ENCODE assay signal across 1 cellular context in the genomic region with DNA sequence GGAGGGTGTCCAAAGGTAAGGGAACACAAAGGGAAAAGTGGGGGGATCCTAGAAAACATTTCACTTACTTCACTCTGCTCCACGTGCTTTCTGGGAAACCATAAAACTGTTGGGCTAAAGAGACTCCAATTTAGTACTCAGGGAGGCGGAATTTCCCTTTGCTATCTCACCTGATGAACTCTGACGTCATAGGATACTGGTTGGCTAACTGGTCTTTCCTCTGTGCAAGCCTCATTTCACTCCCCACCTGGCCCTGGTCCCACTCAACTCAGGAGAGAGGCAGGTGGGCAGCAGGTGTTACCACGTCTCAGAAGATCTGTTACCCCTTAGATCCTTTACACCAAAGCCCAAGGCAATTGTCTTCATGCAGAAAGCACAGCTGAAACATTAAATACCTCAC.
TF ChIP-seq lines count a peak whose summit lies in the region.

No MANE protein-coding gene starts in this region.

TF ChIP-seq in K562, 482 proteins besides CTCF, POLR2A, EP300 and RAD21 (continued from another document):
- TF ChIP-seq, protein P1, sequence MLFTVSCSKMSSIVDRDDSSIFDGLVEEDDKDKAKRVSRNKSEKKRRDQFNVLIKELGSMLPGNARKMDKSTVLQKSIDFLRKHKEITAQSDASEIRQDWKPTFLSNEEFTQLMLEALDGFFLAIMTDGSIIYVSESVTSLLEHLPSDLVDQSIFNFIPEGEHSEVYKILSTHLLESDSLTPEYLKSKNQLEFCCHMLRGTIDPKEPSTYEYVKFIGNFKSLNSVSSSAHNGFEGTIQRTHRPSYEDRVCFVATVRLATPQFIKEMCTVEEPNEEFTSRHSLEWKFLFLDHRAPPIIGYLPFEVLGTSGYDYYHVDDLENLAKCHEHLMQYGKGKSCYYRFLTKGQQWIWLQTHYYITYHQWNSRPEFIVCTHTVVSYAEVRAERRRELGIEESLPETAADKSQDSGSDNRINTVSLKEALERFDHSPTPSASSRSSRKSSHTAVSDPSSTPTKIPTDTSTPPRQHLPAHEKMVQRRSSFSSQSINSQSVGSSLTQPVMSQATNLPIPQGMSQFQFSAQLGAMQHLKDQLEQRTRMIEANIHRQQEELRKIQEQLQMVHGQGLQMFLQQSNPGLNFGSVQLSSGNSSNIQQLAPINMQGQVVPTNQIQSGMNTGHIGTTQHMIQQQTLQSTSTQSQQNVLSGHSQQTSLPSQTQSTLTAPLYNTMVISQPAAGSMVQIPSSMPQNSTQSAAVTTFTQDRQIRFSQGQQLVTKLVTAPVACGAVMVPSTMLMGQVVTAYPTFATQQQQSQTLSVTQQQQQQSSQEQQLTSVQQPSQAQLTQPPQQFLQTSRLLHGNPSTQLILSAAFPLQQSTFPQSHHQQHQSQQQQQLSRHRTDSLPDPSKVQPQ (CRISPR knock-in tag; IDR thresholded peaks at IDR 0.05; ENCODE audit: borderline replicate concordance): no peak
- TF ChIP-seq ZBTB7A (IDR thresholded peaks at IDR 0.05; ENCODE audit: borderline replicate concordance, control insufficient read depth, low read depth, low read length): no peak
- TF ChIP-seq, protein P2, sequence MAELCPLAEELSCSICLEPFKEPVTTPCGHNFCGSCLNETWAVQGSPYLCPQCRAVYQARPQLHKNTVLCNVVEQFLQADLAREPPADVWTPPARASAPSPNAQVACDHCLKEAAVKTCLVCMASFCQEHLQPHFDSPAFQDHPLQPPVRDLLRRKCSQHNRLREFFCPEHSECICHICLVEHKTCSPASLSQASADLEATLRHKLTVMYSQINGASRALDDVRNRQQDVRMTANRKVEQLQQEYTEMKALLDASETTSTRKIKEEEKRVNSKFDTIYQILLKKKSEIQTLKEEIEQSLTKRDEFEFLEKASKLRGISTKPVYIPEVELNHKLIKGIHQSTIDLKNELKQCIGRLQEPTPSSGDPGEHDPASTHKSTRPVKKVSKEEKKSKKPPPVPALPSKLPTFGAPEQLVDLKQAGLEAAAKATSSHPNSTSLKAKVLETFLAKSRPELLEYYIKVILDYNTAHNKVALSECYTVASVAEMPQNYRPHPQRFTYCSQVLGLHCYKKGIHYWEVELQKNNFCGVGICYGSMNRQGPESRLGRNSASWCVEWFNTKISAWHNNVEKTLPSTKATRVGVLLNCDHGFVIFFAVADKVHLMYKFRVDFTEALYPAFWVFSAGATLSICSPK (IDR thresholded peaks at IDR 0.05; ENCODE audit: borderline replicate concordance): no peak
- no peak for TF ChIP-seq FOXA3 (CRISPR knock-in tag; conservative IDR thresholded peaks at IDR 0.05 in 1 of 2, IDR thresholded peaks at IDR 0.05 in 1 of 2)
- no peak for TF ChIP-seq SMAD4 (CRISPR knock-in tag; conservative IDR thresholded peaks at IDR 0.05)
- no peak for TF ChIP-seq TAL1 (IDR thresholded peaks at IDR 0.05)
- TF ChIP-seq SUPT5H (IDR thresholded peaks at IDR 0.05): no peak
- TF ChIP-seq SMARCB1 (IDR thresholded peaks at IDR 0.05; ENCODE audit: insufficient read length, low read depth): no peak
- TF ChIP-seq ZNF699 (CRISPR knock-in tag; IDR thresholded peaks at IDR 0.05; ENCODE audit: insufficient replicate concordance): no peak
- TF ChIP-seq, protein P3, sequence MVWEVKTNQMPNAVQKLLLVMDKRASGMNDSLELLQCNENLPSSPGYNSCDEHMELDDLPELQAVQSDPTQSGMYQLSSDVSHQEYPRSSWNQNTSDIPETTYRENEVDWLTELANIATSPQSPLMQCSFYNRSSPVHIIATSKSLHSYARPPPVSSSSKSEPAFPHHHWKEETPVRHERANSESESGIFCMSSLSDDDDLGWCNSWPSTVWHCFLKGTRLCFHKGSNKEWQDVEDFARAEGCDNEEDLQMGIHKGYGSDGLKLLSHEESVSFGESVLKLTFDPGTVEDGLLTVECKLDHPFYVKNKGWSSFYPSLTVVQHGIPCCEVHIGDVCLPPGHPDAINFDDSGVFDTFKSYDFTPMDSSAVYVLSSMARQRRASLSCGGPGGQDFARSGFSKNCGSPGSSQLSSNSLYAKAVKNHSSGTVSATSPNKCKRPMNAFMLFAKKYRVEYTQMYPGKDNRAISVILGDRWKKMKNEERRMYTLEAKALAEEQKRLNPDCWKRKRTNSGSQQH (CRISPR knock-in tag; IDR thresholded peaks at IDR 0.05): no peak
- no peak for TF ChIP-seq RCOR1 (IDR thresholded peaks at IDR 0.05; ENCODE audit: borderline replicate concordance in 1 of 2, low read depth in 2 of 2, low read length in 2 of 2)
- TF ChIP-seq ZNF707 (CRISPR knock-in tag; conservative IDR thresholded peaks at IDR 0.05): no peak
- no peak for TF ChIP-seq POLR2G (IDR thresholded peaks at IDR 0.05; ENCODE audit: low read depth, low read length)
- no peak for TF ChIP-seq ATF1 (CRISPR knock-in tag; IDR thresholded peaks at IDR 0.05)
- peak; percentile 43; the same call in 1 of the 2 replicates for TF ChIP-seq ATF1 (tag; IDR thresholded peaks at IDR 0.05)
- TF ChIP-seq ZNF444 (CRISPR knock-in tag; IDR thresholded peaks at IDR 0.05): no peak
